In the genomic region with DNA sequence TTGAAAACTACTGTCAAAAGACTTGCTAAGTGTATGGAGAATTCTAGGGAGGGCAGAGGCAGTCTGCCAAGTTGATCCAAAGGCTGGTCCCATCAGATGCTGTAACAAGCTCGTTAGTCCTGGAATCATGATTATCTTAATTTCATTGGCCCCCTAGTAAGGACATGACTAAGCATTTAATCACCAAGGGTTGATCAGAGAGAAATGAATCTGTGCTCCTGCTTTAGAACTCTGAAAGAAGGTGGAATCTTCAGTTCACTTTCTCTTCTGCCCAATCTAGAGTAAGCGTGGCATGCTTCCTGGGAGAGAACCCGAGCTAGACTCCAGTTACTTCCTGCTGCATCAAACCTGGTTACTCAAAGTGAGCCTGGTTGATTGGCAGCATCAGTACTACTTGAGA, we compare ENCODE assay signal across 21 cellular contexts. TPM values are rescaled to one million over a fixed set of nuclear protein-coding genes. Genes with fewer than 3 reads are reported as not detected.
A peak's percentile ranks its signal among the peaks of the same experiment; 100 is the strongest.
DNase-seq lines count a peak whose midpoint lies in the region; TF ChIP-seq lines count a peak whose summit lies in the region.
"Had no signal": no experiment of that assay in that cellular context is flagged by ENCODE, and none has a peak within 500 bp of the region (broad histone marks: within the 10 kb centered on the region; RNA-seq: fewer than 3 reads in every experiment).

No MANE protein-coding gene starts in this region.

- H3K4me1 Mint-ChIP-seq in activated CD4-positive, alpha-beta memory T cell treated with anti-CD3 and anti-CD28 coated beads, Interleukin-2, amount 10 ng/mL, durations not matched to agents 7 days and 5 days, result peaks cover 21% of the 10 kb centered on the region
- H3K4me1 Mint-ChIP-seq: naive B cell had no signal

- H3K27me3 Mint-ChIP-seq in activated CD4-positive, alpha-beta memory T cell treated with anti-CD3 and anti-CD28 coated beads, Interleukin-2, amount 10 ng/mL, durations not matched to agents 7 days and 5 days, result peaks cover 9% of the 10 kb centered on the region

- H3K36me3 ChIP-seq in breast epithelium (no peaks in the 10 kb centered on the region), mammary epithelial cell (ENCODE audit: insufficient read depth, low read length) (no peaks in the 10 kb centered on the region), SK-N-SH (replicated peaks in 1 of 2; ENCODE audit: control insufficient read depth in 1 of 2, insufficient read depth in 2 of 2, low read length in 1 of 2) (no peaks in the 10 kb centered on the region), H7 (replicated peaks; ENCODE audit: control insufficient read depth, insufficient read depth, low read length) (no peaks in the 10 kb centered on the region)
- H3K36me3 ChIP-seq: cardiac muscle cell, spleen had no signal

- H3K4me3 ChIP-seq in breast epithelium (no peak overlapping the region), mammary epithelial cell (replicated peaks in 1 of 3; ENCODE audit: insufficient read depth in 1 of 3, low read depth in 2 of 3, low read length in 3 of 3) (no peak overlapping the region), SK-N-SH (ENCODE audit: low read depth in 2 of 2, low read length in 1 of 2) (no peak overlapping the region), foreskin fibroblast (ENCODE audit: low read depth in 1 of 2, low read length in 2 of 2) (no peak overlapping the region), H7 (ENCODE audit: insufficient read depth, low read depth, low read length) (no peak overlapping the region)
- H3K4me3 ChIP-seq: cardiac muscle cell, spleen had no signal

- no peak for TF ChIP-seq POLR2A in breast epithelium (IDR thresholded peaks at IDR 0.05)

- POLR2A ChIA-PET in SK-N-SH (lab: Yijun Ruan, JAX), result no interaction called here
- POLR2A ChIA-PET in activated CD4-positive, alpha-beta memory T cell treated with anti-CD3 and anti-CD28 coated beads, Interleukin-2, amount 10 ng/mL, durations not matched to agents 7 days and 5 days (lab: Charles Lee), result no interaction called here

- H3K27me3 ChIP-seq in breast epithelium (no peaks in the 10 kb centered on the region), mammary epithelial cell (ENCODE audit: insufficient read depth, low read length) (no peaks in the 10 kb centered on the region), SK-N-SH (ENCODE audit: insufficient read depth) (no peaks in the 10 kb centered on the region), H7 (ENCODE audit: control insufficient read depth, insufficient read depth, low read length) (no peaks in the 10 kb centered on the region)
- H3K27me3 ChIP-seq: cardiac muscle cell, spleen had no signal

- H3K79me2 ChIP-seq in mammary epithelial cell (ENCODE audit: insufficient read depth, low read length) (no peaks in the 10 kb centered on the region), SK-N-SH (ENCODE audit: insufficient read depth) (no peaks in the 10 kb centered on the region)

- TF ChIP-seq CTCF in breast epithelium (IDR thresholded peaks at IDR 0.05) (no peak), mammary epithelial cell (conservative IDR thresholded peaks at IDR 0.05 in 1 of 2, IDR thresholded peaks at IDR 0.05 in 1 of 2; ENCODE audit: extremely low read depth in 1 of 2, insufficient read depth in 1 of 2, low read depth in 1 of 2, low read length in 2 of 2) (no peak), SK-N-SH (IDR thresholded peaks at IDR 0.05) (no peak), foreskin fibroblast (IDR thresholded peaks at IDR 0.05; ENCODE audit: low read depth, low read length) (no peak)

- intact Hi-C loops in breast epithelium (cut with DNase I; ENCODE audit: low total_unique reads) (no loop called here), mammary epithelial cell (cut with micrococcal nuclease) (no loop called here)

- in situ Hi-C loops in mammary epithelial cell (cut with MboI; ENCODE audit: low sequenced_read_pairs in 2 of 2), result no loop called here

- TF ChIP-seq EP300 in SK-N-SH (IDR thresholded peaks at IDR 0.05; ENCODE audit: borderline replicate concordance in 1 of 2, low read depth in 1 of 2, low read length in 1 of 2), result no peak

- no peak overlapping the region for H3K27ac Mint-ChIP-seq in activated CD4-positive, alpha-beta memory T cell treated with anti-CD3 and anti-CD28 coated beads, Interleukin-2, amount 10 ng/mL, durations not matched to agents 7 days and 5 days
- H3K27ac Mint-ChIP-seq: activated CD8-positive, alpha-beta T cell treated with anti-CD3 and anti-CD28 coated beads for 36 hours; activated naive CD8-positive, alpha-beta T cell; activated T-cell treated with anti-CD3 and anti-CD28 coated beads, Interleukin-2, amount 50 U/mL, for 72 hours; CD4-positive, CD25-positive, alpha-beta regulatory T cell; naive B cell; stimulated activated naive B cell treated with anti-CD40 and anti-IgM and Interleukin-4, amounts not matched to agents 10 μg/mL and 1 μg/mL and 100 μg/mL, for 72 hours had no signal

- H3K27ac ChIP-seq in breast epithelium (peak overlapping the region; percentile 25 to 38), mammary epithelial cell (ENCODE audit: insufficient read depth, low read depth, low read length) (no peak overlapping the region), SK-N-SH (ENCODE audit: low read depth in 2 of 2, low read length in 1 of 2) (peak overlapping the region; percentile 24 to 86; a peak in 3 of 4 replicates)
- H3K27ac ChIP-seq: 22Rv1, cardiac muscle cell had no signal

- H3K9me3 Mint-ChIP-seq in activated CD4-positive, alpha-beta memory T cell treated with anti-CD3 and anti-CD28 coated beads, Interleukin-2, amount 10 ng/mL, durations not matched to agents 7 days and 5 days, result no peaks in the 10 kb centered on the region

- H3K4me2 ChIP-seq in mammary epithelial cell (ENCODE audit: insufficient read depth, low read depth, low read length) (no peak overlapping the region), SK-N-SH (peak overlapping the region; percentile 21)

- peaks cover 45% of the 10 kb centered on the region for H3F3A ChIP-seq in SK-N-SH (replicated peaks; ENCODE audit: insufficient read depth)

- CTCF ChIA-PET in mammary epithelial cell (lab: Charles Lee; ENCODE audit: low non-redundant PET), result no interaction called here
- CTCF ChIA-PET in SK-N-SH (lab: Yijun Ruan, JAX), result interaction anchor here (1.1 to 1.4 kb wide), 2 partner anchors 27 to 34 kb away, joined by 3 to 4 read pairs; no protein-coding TSS in a partner anchor
- CTCF ChIA-PET in activated CD4-positive, alpha-beta memory T cell treated with anti-CD3 and anti-CD28 coated beads, Interleukin-2, amount 10 ng/mL, durations not matched to agents 7 days and 5 days (lab: Charles Lee), result no interaction called here

- no TSS peak for BruUV-seq in mammary epithelial cell (replicated peaks; lab: Mats Ljungman, UMichigan)

- no peak overlapping the region for H2AFZ ChIP-seq in mammary epithelial cell (ENCODE audit: low read depth, low read length)
- H2AFZ ChIP-seq in SK-N-SH (ENCODE audit: low read depth), result peak overlapping the region; percentile 66

- H3K36me3 Mint-ChIP-seq in activated CD4-positive, alpha-beta memory T cell treated with anti-CD3 and anti-CD28 coated beads, Interleukin-2, amount 10 ng/mL, durations not matched to agents 7 days and 5 days (ENCODE audit: low read depth), result no peaks in the 10 kb centered on the region
- H3K36me3 Mint-ChIP-seq: activated naive CD8-positive, alpha-beta T cell; CD4-positive, CD25-positive, alpha-beta regulatory T cell; naive B cell; stimulated activated naive B cell treated with anti-CD40 and anti-IgM and Interleukin-4, amounts not matched to agents 10 μg/mL and 1 μg/mL and 100 μg/mL, for 72 hours had no signal

- no peaks in the 10 kb centered on the region for H3K9me2 ChIP-seq in SK-N-SH

- no peaks in the 10 kb centered on the region for H3K9me3 ChIP-seq in breast epithelium
- H3K9me3 ChIP-seq in mammary epithelial cell (replicated peaks; ENCODE audit: insufficient read depth, low read length), result no peaks in the 10 kb centered on the region
- H3K9me3 ChIP-seq in SK-N-SH, result no peaks in the 10 kb centered on the region
- H3K9me3 ChIP-seq: spleen had no signal

- 80% methylated on average over 1 of the region's 3 CpGs for WGBS in mammary epithelial cell (ENCODE audit: low coverage, missing lambda C conversion rate)
- WGBS in SK-N-SH (ENCODE audit: low lambda C conversion rate), result 17% methylated on average over 3 of the region's 3 CpGs

- H3K4me3 Mint-ChIP-seq in activated CD4-positive, alpha-beta memory T cell treated with anti-CD3 and anti-CD28 coated beads, Interleukin-2, amount 10 ng/mL, durations not matched to agents 7 days and 5 days, result no peak overlapping the region
- H3K4me3 Mint-ChIP-seq: activated CD8-positive, alpha-beta T cell treated with anti-CD3 and anti-CD28 coated beads for 36 hours; activated naive CD8-positive, alpha-beta T cell; activated T-cell treated with anti-CD3 and anti-CD28 coated beads, Interleukin-2, amount 50 U/mL, for 72 hours; CD4-positive, CD25-positive, alpha-beta regulatory T cell; naive B cell; stimulated activated naive B cell treated with anti-CD40 and anti-IgM and Interleukin-4, amounts not matched to agents 10 μg/mL and 1 μg/mL and 100 μg/mL, for 72 hours had no signal

- DNase-seq in breast epithelium (ENCODE audit: low spot score in 2 of 2), result no peak
- DNase-seq in mammary epithelial cell, result no peak
- DNase-seq in SK-N-SH, result no peak
- DNase-seq in foreskin fibroblast, result peak; percentile 16 to 24
- no peak for DNase-seq in activated CD4-positive, alpha-beta memory T cell treated with anti-CD3 and anti-CD28 coated beads, Interleukin-2, amount 10 ng/mL, durations not matched to agents 7 days and 5 days
- no peak for DNase-seq in NCI-H1694 treated with DMSO at 0.1 percent for 48 hours (lab: John Stamatoyannopoulos, UW)
- no peak for DNase-seq in H7
- no peak for DNase-seq in activated CD4-positive, CD25-positive, alpha-beta regulatory T cell treated with anti-CD3 and anti-CD28 coated beads, Interleukin-2, amount 50 U/mL, for 72 hours
- DNase-seq: activated CD8-positive, alpha-beta T cell treated with anti-CD3 and anti-CD28 coated beads for 36 hours; activated T-cell treated with anti-CD3 and anti-CD28 coated beads, Interleukin-2, amount 50 U/mL, for 72 hours; CD4-positive, CD25-positive, alpha-beta regulatory T cell; naive B cell; NCI-H2081 treated with DMSO at 0.1 percent for 48 hours; NCI-H774; spleen; stimulated activated naive B cell treated with anti-CD40 and anti-IgM and Interleukin-4, amounts not matched to agents 10 μg/mL and 1 μg/mL and 100 μg/mL, for 72 hours; trophoblast cell had no signal

- no peak overlapping the region for H3K9ac ChIP-seq in mammary epithelial cell (ENCODE audit: insufficient read depth, low read length)
- H3K9ac ChIP-seq in SK-N-SH, result peak overlapping the region; percentile 29; the same call in 1 of the 2 replicates

- TF ChIP-seq RAD21 in SK-N-SH (IDR thresholded peaks at IDR 0.05; ENCODE audit: low read length), result no peak

- dilution Hi-C loops in mammary epithelial cell (cut with HindIII; ENCODE audit: low sequenced_read_pairs), result no loop called here

- H3K4me1 ChIP-seq in breast epithelium (no peaks in the 10 kb centered on the region), mammary epithelial cell (ENCODE audit: insufficient read depth, low read length) (peaks cover 7% of the 10 kb centered on the region), SK-N-SH (ENCODE audit: control insufficient read depth in 1 of 2, insufficient read depth in 2 of 2, low read depth in 1 of 2, low read length in 1 of 2) (peaks cover 11 to 29% of the 10 kb centered on the region in 2 experiments)

- no peaks in the 10 kb centered on the region for H4K20me1 ChIP-seq in mammary epithelial cell (ENCODE audit: insufficient read depth, low read length)
- no peaks in the 10 kb centered on the region for H4K20me1 ChIP-seq in SK-N-SH (ENCODE audit: insufficient read depth)

RNA-seq across cellular contexts. Expression of gene LYPD6B, which starts 26.7 kb away (rescaled TPM):
- total RNA-seq in breast epithelium, result 10 to 100 TPM in 2 of 3 donors, under 1 TPM in 1; 0.32 to 41.4 (median 21.0) TPM
- total RNA-seq in mammary epithelial cell, result 1 to 10 TPM in 1 of 2 donors, under 1 TPM in 1; 0.33 to 3.0 TPM
- polyA plus RNA-seq in mammary epithelial cell, result 0.29 TPM
- not detected for polyA minus RNA-seq in mammary epithelial cell
- 17.0 and 18.2 TPM in 2 replicates for polyA plus RNA-seq in SK-N-SH (2012; rRNA removed)
- 19.1 and 19.6 TPM in 2 replicates for polyA plus RNA-seq in SK-N-SH (2012; cell fraction: cytosol; rRNA removed)
- 27.3 and 29.3 TPM in 2 replicates for polyA plus RNA-seq in SK-N-SH (2012; cell fraction: nucleus; rRNA removed)
- total RNA-seq in activated CD4-positive, alpha-beta memory T cell treated with anti-CD3 and anti-CD28 coated beads, Interleukin-2, amount 10 ng/mL, durations not matched to agents 7 days and 5 days, result under 1 TPM in 1 of 2 experiments, not detected in 1; 0.20 TPM
- total RNA-seq in H7 (2014; rRNA removed; shearing (Covaris generic)), result 0.22 and 1.9 TPM in 2 replicates
- total RNA-seq: activated CD8-positive, alpha-beta T cell treated with anti-CD3 and anti-CD28 coated beads for 36 hours; activated T-cell treated with anti-CD3 and anti-CD28 coated beads, Interleukin-2, amount 50 U/mL, for 72 hours; CD4-positive, CD25-positive, alpha-beta regulatory T cell; posterior vena cava had no signal
- polyA plus RNA-seq: CD4-positive, CD25-positive, alpha-beta regulatory T cell had no signal

Comparison
In these comparisons a context has a peak if more than half of its experiments do, and no peak if none do; other contexts are left out.
1. DNase-seq: peak in foreskin fibroblast (2 of 2); none in breast epithelium (0 of 2), mammary epithelial cell (single experiment), SK-N-SH (single experiment), activated CD4-positive, alpha-beta memory T cell treated with anti-CD3 and anti-CD28 coated beads, Interleukin-2, amount 10 ng/mL, durations not matched to agents 7 days and 5 days (single experiment), NCI-H1694 treated with DMSO at 0.1 percent for 48 hours (single experiment), H7 (single experiment) and activated CD4-positive, CD25-positive, alpha-beta regulatory T cell treated with anti-CD3 and anti-CD28 coated beads, Interleukin-2, amount 50 U/mL, for 72 hours (single experiment).